1 cellular context compared by ENCODE assay signal in the genomic region with DNA sequence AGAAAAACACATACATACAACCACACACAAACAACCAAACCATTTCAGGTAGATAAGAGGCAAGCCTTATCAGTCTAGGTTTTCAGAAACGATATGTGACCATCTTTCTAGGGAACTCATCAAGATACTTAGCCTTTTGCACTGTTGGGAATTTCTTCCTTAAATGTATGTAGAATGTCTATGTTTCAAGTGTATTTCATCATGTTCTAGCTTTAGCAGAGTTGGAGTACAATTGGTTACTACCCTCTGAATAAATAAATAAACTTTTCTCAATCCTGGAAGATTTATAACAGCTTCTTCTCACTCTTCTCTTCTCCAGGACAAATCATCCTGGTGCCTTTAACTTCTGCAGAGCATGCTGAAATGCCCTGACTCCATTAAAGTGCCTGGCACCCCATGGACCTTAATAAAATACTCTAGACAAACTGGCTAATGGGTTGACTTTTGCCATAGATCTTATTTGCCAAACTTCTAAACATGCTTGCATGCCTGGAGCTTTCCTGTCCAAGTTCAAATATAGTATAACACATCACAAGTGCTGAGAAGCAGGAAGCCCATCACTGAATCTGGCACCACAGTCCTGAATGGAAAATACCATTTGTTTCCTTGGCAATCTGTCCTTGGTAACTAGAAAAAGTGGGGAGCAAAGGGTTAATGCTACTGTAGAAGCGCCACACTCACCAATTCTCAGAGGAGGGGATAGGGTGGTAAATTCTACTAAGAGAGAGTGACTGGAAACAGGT.
TF ChIP-seq lines count a peak whose summit lies in the region.

No MANE protein-coding gene starts in this region.

TF ChIP-seq in endothelial cell of umbilical vein, 7 proteins besides CTCF, POLR2A, EP300 and RAD21:
- TF ChIP-seq JUN (IDR thresholded peaks at IDR 0.05; ENCODE audit: borderline replicate concordance, insufficient read depth, insufficient read length, low read depth) = no peak
